ENCODE assay signal across 13 cellular contexts in the genomic region with DNA sequence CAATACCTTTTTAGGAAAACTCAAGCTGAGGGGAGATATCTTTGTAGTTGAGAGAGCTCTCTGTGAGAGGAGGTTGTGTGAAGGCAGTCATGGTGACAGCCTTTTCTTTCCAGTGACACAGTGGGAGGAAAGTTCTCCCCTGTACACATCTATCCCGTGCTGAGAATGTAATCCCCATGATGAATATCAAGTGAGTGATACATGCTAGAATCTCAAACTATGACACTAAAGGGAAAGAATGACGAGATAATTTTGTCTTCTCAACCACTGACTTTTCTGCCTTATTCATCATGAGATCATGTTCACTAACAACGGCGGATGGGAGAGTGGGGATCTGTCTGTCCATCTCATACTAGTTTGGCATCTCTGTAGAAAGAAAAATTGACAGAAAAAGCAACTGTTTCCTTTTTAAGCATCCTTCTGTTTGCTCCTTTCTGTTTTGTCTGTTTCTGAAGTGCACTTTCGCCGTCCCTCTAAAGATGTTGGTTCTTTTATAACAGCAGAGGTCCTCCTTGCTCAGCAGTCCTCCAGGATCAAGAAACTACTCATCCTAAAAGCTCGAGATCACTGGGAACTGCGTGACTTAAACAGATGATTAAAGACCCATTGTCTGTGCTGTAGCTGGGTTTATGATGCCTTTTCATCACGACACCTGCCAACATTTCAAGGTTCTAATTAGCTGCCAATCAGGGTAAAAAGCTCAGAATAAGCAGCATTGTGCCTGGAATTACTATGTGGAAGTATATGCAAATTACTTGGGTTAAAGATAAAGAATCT.
DNase-seq lines count a peak whose midpoint lies in the region; ATAC-seq and TF ChIP-seq lines count a peak whose summit lies in the region.
"Had no signal": no experiment of that assay in that cellular context is flagged by ENCODE, and none has a peak within 500 bp of the region (broad histone marks: within the 10 kb centered on the region; RNA-seq: fewer than 3 reads in every experiment).

No MANE protein-coding gene starts in this region.

- CTCF ChIA-PET in AG04449 (lab: Yijun Ruan, JAX) (interaction anchor here (0.7 to 2.8 kb wide), 14 partner anchors 9 to 587 kb away, joined by 3 to 25 read pairs (median 4); no protein-coding TSS in a partner anchor), T-cell (lab: Charles Lee) (interaction anchor here in 1 of 2 donors (0.6 kb wide), 1 partner anchor 90 kb away, joined by 13 read pairs; no protein-coding TSS in a partner anchor)

- H3K27me3 Mint-ChIP-seq in T-cell, result peaks cover 0 to 4% of the 10 kb centered on the region in 2 donors

- ATAC-seq in GM18519 (IDR thresholded peaks at IDR 0.05; ENCODE audit: low FRiP score, unreplicated experiment) (no peak), HG03095 (IDR thresholded peaks at IDR 0.05; ENCODE audit: unreplicated experiment) (no peak), T-cell (replicated peaks in 1 of 4) (no peak)
- ATAC-seq: esophagus mucosa had no signal

- no peaks in the 10 kb centered on the region for H3K4me1 Mint-ChIP-seq in T-cell

- H3K4me3 Mint-ChIP-seq in T-cell, result no peak overlapping the region
- H3K4me3 Mint-ChIP-seq: T-helper 1 cell treated with Interleukin-12 subunit alpha and Interleukin-12 subunit beta and Interleukin-4 antibody, amounts not matched to agents 30 μg/mL and 1 μg/mL, for 36 hours had no signal

- POLR2A ChIA-PET in AG04449 (lab: Yijun Ruan, JAX) (no interaction called here), T-cell (lab: Charles Lee) (no interaction called here)

- DNase-seq in AG04449 (ENCODE audit: low read depth, low spot score) (peak; percentile 33), HFF-Myc (ENCODE audit: extremely low read depth, low read depth) (peak; percentile 15), astrocyte of the hippocampus (ENCODE audit: low read depth, low spot score) (peak; percentile 58), medulla oblongata (ENCODE audit: extremely low spot score) (peak; percentile 27), NCI-H2227 treated with DMSO at 0.1 percent for 48 hours (lab: John Stamatoyannopoulos, UW) (no peak), T-cell (no peak)
- DNase-seq: activated T-cell treated with anti-CD3 and anti-CD28 coated beads, Interleukin-2, amount 50 U/mL, for 48 hours; DMS153; NCI-H2081 treated with DMSO at 0.1 percent for 48 hours had no signal

- H3K4me3 ChIP-seq in AG04449 (ENCODE audit: low read depth, low read length), result peak overlapping the region; percentile 40
- H3K4me3 ChIP-seq in HFF-Myc (replicated peaks; ENCODE audit: low read depth, low read length), result no peak overlapping the region

- no peak overlapping the region for H3K27ac Mint-ChIP-seq in T-cell
- H3K27ac Mint-ChIP-seq: T-helper 1 cell treated with Interleukin-12 subunit alpha and Interleukin-12 subunit beta and Interleukin-4 antibody, amounts not matched to agents 30 μg/mL and 1 μg/mL, for 36 hours had no signal

- TF ChIP-seq CTCF in AG04449 (IDR thresholded peaks at IDR 0.05; ENCODE audit: insufficient read depth, low read length, missing control alignments) (peak; percentile 12), HFF-Myc (IDR thresholded peaks at IDR 0.05; ENCODE audit: low read depth, low read length, missing control alignments) (no peak)

- H3K9me3 Mint-ChIP-seq in T-cell, result no peaks in the 10 kb centered on the region
- H3K9me3 Mint-ChIP-seq: T-helper 1 cell treated with Interleukin-12 subunit alpha and Interleukin-12 subunit beta and Interleukin-4 antibody, amounts not matched to agents 30 μg/mL and 1 μg/mL, for 36 hours had no signal

- no peaks in the 10 kb centered on the region for H3K36me3 Mint-ChIP-seq in T-cell

Comparison
In these comparisons a context has a peak if more than half of its experiments do, and no peak if none do; other contexts are left out.
1. DNase-seq: peak in AG04449 (single experiment), HFF-Myc (single experiment), astrocyte of the hippocampus (single experiment) and medulla oblongata (single experiment); none in NCI-H2227 treated with DMSO at 0.1 percent for 48 hours (single experiment) and T-cell (0 of 34).